ENCODE assay signal across 1 cellular context in genomic region chr12:128971802-128972201, GRCh38.
TF ChIP-seq lines count a peak whose summit lies in the region.

No MANE protein-coding gene starts in this region.

TF ChIP-seq in WTC11, 78 proteins besides CTCF, POLR2A, EP300 and RAD21 (continued from another document):
- no peak for TF ChIP-seq USF2 (CRISPR knock-in tag; IDR thresholded peaks at IDR 0.05)
- TF ChIP-seq TCF7 (CRISPR knock-in tag; IDR thresholded peaks at IDR 0.05; ENCODE audit: low read depth), result no peak
- TF ChIP-seq JUN (CRISPR knock-in tag; IDR thresholded peaks at IDR 0.05), result no peak
- TF ChIP-seq ZNF416 (CRISPR knock-in tag; IDR thresholded peaks at IDR 0.05), result no peak
- TF ChIP-seq SP1 (CRISPR knock-in tag; conservative IDR thresholded peaks at IDR 0.05), result no peak
- TF ChIP-seq PRRX2 (CRISPR knock-in tag; IDR thresholded peaks at IDR 0.05), result no peak
